Comparison of ENCODE assay signal across 33 cellular contexts in the genomic region with DNA sequence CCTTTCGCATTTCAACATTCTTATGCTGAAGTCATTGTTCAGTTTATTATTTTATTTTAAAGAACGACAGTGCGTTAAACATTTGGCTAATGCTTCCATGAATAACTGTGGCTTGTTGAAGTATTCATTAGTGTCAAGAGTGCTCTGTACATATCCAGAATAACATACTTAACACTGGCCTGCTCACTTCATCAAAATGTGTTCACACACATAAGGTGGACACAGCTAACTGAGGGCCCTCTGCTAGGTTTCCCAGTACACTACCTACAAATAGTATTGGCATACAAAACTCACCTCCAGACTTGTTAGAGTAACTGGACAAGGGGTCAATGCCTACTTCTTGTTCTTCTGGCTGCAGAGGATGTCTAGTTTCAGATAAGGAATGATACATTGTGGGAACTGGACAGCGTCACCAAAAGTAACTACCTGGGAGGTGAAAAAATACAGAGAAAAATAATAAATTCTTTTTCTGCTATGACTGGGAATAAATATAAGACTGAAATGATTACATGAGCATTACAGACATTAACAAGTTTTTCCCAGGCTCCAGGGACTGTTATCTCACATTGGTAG.
"Had no signal": no experiment of that assay in that cellular context is flagged by ENCODE, and none has a peak within 500 bp of the region (broad histone marks: within the 10 kb centered on the region; RNA-seq: fewer than 3 reads in every experiment).

No MANE protein-coding gene starts in this region.

- FAIRE-seq: bronchial epithelial cell, colon had no signal

- H3K9me3 Mint-ChIP-seq: activated CD4-positive, alpha-beta memory T cell treated with anti-CD3 and anti-CD28 coated beads for 36 hours; activated CD4-positive, alpha-beta T cell treated with anti-CD3 and anti-CD28 coated beads, Interleukin-2, amount 10 ng/mL, durations not matched to agents 24 days and 14 days; activated naive CD4-positive, alpha-beta T cell treated with anti-CD3 and anti-CD28 coated beads for 36 hours; activated naive CD4-positive, alpha-beta T cell treated with anti-CD3 and anti-CD28 coated beads, Interleukin-2, amount 50 U/mL, for 24 hours; activated naive CD8-positive, alpha-beta T cell treated with anti-CD3 and anti-CD28 coated beads, Interleukin-2, amount 10 ng/mL, durations not matched to agents 7 days and 5 days; activated T-helper 1 cell treated with anti-CD3 and anti-CD28 coated beads, Interleukin-12 subunit alpha, Interleukin-12 subunit beta, Interleukin-2, Interleukin-4 antibody, amounts not matched to agents 30 ng/mL and 10 ng/mL and 1 ng/mL, durations not matched to agents 14 hours and 24 hours and 36 hours; activated T-helper 2 cell treated with anti-CD3 and anti-CD28 coated beads, Interferon-gamma antibody, Interleukin-2, Interleukin-4, amounts not matched to agents 10 μg/mL and 5 μg/mL and 100 μg/mL, durations not matched to agents 14 hours and 24 hours and 36 hours; effector memory CD8-positive, alpha-beta T cell had no signal

- H3K4me3 Mint-ChIP-seq: activated CD4-positive, alpha-beta memory T cell treated with anti-CD3 and anti-CD28 coated beads for 36 hours; activated CD4-positive, alpha-beta T cell treated with anti-CD3 and anti-CD28 coated beads for 36 hours; activated CD4-positive, alpha-beta T cell treated with anti-CD3 and anti-CD28 coated beads, Interleukin-2, amount 10 ng/mL, durations not matched to agents 24 days and 14 days; activated CD8-positive, alpha-beta memory T cell treated with anti-CD3 and anti-CD28 coated beads, Interleukin-2, amount 10 ng/mL, durations not matched to agents 7 days and 5 days; activated CD8-positive, alpha-beta T cell treated with anti-CD3 and anti-CD28 coated beads, Interleukin-2, amount 10 ng/mL, durations not matched to agents 7 days and 5 days; activated naive CD4-positive, alpha-beta T cell treated with anti-CD3 and anti-CD28 coated beads for 36 hours; activated naive CD4-positive, alpha-beta T cell treated with anti-CD3 and anti-CD28 coated beads, Interleukin-2, amount 50 U/mL, for 24 hours; activated naive CD8-positive, alpha-beta T cell treated with anti-CD3 and anti-CD28 coated beads, Interleukin-2, amount 10 ng/mL, durations not matched to agents 7 days and 5 days; activated T-helper 1 cell treated with anti-CD3 and anti-CD28 coated beads, Interleukin-12 subunit alpha, Interleukin-12 subunit beta, Interleukin-2, Interleukin-4 antibody, amounts not matched to agents 30 ng/mL and 10 ng/mL and 1 ng/mL, durations not matched to agents 14 hours and 24 hours and 36 hours; effector memory CD8-positive, alpha-beta T cell had no signal

- H3K27ac ChIP-seq: brain microvascular endothelial cell, esophagus muscularis mucosa, foreskin keratinocyte, gastrocnemius medialis, heart left ventricle had no signal

- H3K4me3 ChIP-seq: esophagus muscularis mucosa, gastrocnemius medialis, heart left ventricle had no signal

- H3K9me3 ChIP-seq: esophagus muscularis mucosa, gastrocnemius medialis, heart left ventricle had no signal

- H3K36me3 ChIP-seq: brain microvascular endothelial cell, esophagus muscularis mucosa, gastrocnemius medialis, heart left ventricle had no signal

- DNase-seq: activated CD4-positive, alpha-beta memory T cell treated with anti-CD3 and anti-CD28 coated beads for 36 hours; activated CD4-positive, alpha-beta T cell treated with anti-CD3 and anti-CD28 coated beads for 36 hours; activated CD4-positive, alpha-beta T cell treated with anti-CD3 and anti-CD28 coated beads, Interleukin-2, amount 10 ng/mL, durations not matched to agents 24 days and 14 days; activated CD4-positive, CD25-positive, alpha-beta regulatory T cell; activated CD4-positive, CD25-positive, alpha-beta regulatory T cell treated with anti-CD3 and anti-CD28 coated beads, Interleukin-2, amount 50 U/mL, for 72 hours; activated CD8-positive, alpha-beta memory T cell treated with anti-CD3 and anti-CD28 coated beads, Interleukin-2, amount 10 ng/mL, durations not matched to agents 7 days and 5 days; activated CD8-positive, alpha-beta memory T cell treated with anti-CD3 and anti-CD28 coated beads, Interleukin-2, amount 50 U/mL, for 4 hours; activated CD8-positive, alpha-beta T cell treated with anti-CD3 and anti-CD28 coated beads, Interleukin-2, amount 10 ng/mL, durations not matched to agents 7 days and 5 days; activated effector memory CD4-positive, alpha-beta T cell treated with anti-CD3 and anti-CD28 coated beads, Interleukin-2, amount 50 U/mL, for 16 hours; activated naive CD4-positive, alpha-beta T cell treated with anti-CD3 and anti-CD28 coated beads for 36 hours; activated naive CD8-positive, alpha-beta T cell treated with anti-CD3 and anti-CD28 coated beads, Interleukin-2, amount 10 ng/mL, durations not matched to agents 7 days and 5 days; activated T-cell treated with anti-CD3 and anti-CD28 coated beads, Interleukin-2, amount 50 U/mL, for 1 hour; activated T-cell treated with anti-CD3 and anti-CD28 coated beads, Interleukin-2, amount 50 U/mL, for 48 hours; amniotic stem cell; anterior cingulate cortex; brain microvascular endothelial cell; caudate nucleus; cortex of kidney; dermis blood vessel endothelial cell; effector CD4-positive, alpha-beta T cell; effector memory CD8-positive, alpha-beta T cell; erythroblast; foreskin keratinocyte; gastrocnemius medialis; glutamatergic neuron; heart left ventricle; T-helper 2 cell had no signal

- H3K4me1 ChIP-seq: esophagus muscularis mucosa, gastrocnemius medialis, heart left ventricle had no signal

- H3K4me1 Mint-ChIP-seq: activated CD4-positive, alpha-beta T cell treated with anti-CD3 and anti-CD28 coated beads for 36 hours; activated CD4-positive, alpha-beta T cell treated with anti-CD3 and anti-CD28 coated beads, Interleukin-2, amount 10 ng/mL, durations not matched to agents 24 days and 14 days; activated CD8-positive, alpha-beta memory T cell treated with anti-CD3 and anti-CD28 coated beads, Interleukin-2, amount 10 ng/mL, durations not matched to agents 7 days and 5 days; activated naive CD4-positive, alpha-beta T cell treated with anti-CD3 and anti-CD28 coated beads, Interleukin-2, amount 50 U/mL, for 24 hours; activated naive CD8-positive, alpha-beta T cell treated with anti-CD3 and anti-CD28 coated beads, Interleukin-2, amount 10 ng/mL, durations not matched to agents 7 days and 5 days had no signal

- ATAC-seq: activated CD4-positive, alpha-beta T cell treated with anti-CD3 and anti-CD28 coated beads for 36 hours; activated CD8-positive, alpha-beta memory T cell treated with anti-CD3 and anti-CD28 coated beads, Interleukin-2, amount 10 ng/mL, durations not matched to agents 7 days and 5 days; activated CD8-positive, alpha-beta T cell treated with anti-CD3 and anti-CD28 coated beads, Interleukin-2, amount 10 ng/mL, durations not matched to agents 7 days and 5 days; effector memory CD8-positive, alpha-beta T cell; foreskin keratinocyte; gastrocnemius medialis; heart left ventricle had no signal

- H3K27ac Mint-ChIP-seq: activated CD4-positive, alpha-beta memory T cell treated with anti-CD3 and anti-CD28 coated beads for 36 hours; activated CD4-positive, alpha-beta T cell treated with anti-CD3 and anti-CD28 coated beads for 36 hours; activated CD4-positive, alpha-beta T cell treated with anti-CD3 and anti-CD28 coated beads, Interleukin-2, amount 10 ng/mL, durations not matched to agents 24 days and 14 days; activated CD8-positive, alpha-beta memory T cell treated with anti-CD3 and anti-CD28 coated beads, Interleukin-2, amount 10 ng/mL, durations not matched to agents 7 days and 5 days; activated CD8-positive, alpha-beta T cell treated with anti-CD3 and anti-CD28 coated beads, Interleukin-2, amount 10 ng/mL, durations not matched to agents 7 days and 5 days; activated naive CD4-positive, alpha-beta T cell treated with anti-CD3 and anti-CD28 coated beads for 36 hours; activated naive CD4-positive, alpha-beta T cell treated with anti-CD3 and anti-CD28 coated beads, Interleukin-2, amount 50 U/mL, for 24 hours; activated naive CD8-positive, alpha-beta T cell treated with anti-CD3 and anti-CD28 coated beads, Interleukin-2, amount 10 ng/mL, durations not matched to agents 7 days and 5 days; activated T-helper 1 cell treated with anti-CD3 and anti-CD28 coated beads, Interleukin-12 subunit alpha, Interleukin-12 subunit beta, Interleukin-2, Interleukin-4 antibody, amounts not matched to agents 30 ng/mL and 10 ng/mL and 1 ng/mL, durations not matched to agents 14 hours and 24 hours and 36 hours; activated T-helper 2 cell treated with anti-CD3 and anti-CD28 coated beads, Interferon-gamma antibody, Interleukin-2, Interleukin-4, amounts not matched to agents 10 μg/mL and 5 μg/mL and 100 μg/mL, durations not matched to agents 14 hours and 24 hours and 36 hours; effector memory CD8-positive, alpha-beta T cell had no signal

- H3K27me3 ChIP-seq: brain microvascular endothelial cell, esophagus muscularis mucosa, foreskin keratinocyte, gastrocnemius medialis, heart left ventricle had no signal

- H3K27me3 Mint-ChIP-seq: activated CD4-positive, alpha-beta memory T cell treated with anti-CD3 and anti-CD28 coated beads for 36 hours; activated CD4-positive, alpha-beta T cell treated with anti-CD3 and anti-CD28 coated beads for 36 hours; activated CD4-positive, alpha-beta T cell treated with anti-CD3 and anti-CD28 coated beads, Interleukin-2, amount 10 ng/mL, durations not matched to agents 24 days and 14 days; activated CD8-positive, alpha-beta memory T cell treated with anti-CD3 and anti-CD28 coated beads, Interleukin-2, amount 10 ng/mL, durations not matched to agents 7 days and 5 days; activated naive CD4-positive, alpha-beta T cell treated with anti-CD3 and anti-CD28 coated beads, Interleukin-2, amount 50 U/mL, for 24 hours; activated naive CD8-positive, alpha-beta T cell treated with anti-CD3 and anti-CD28 coated beads, Interleukin-2, amount 10 ng/mL, durations not matched to agents 7 days and 5 days; effector memory CD8-positive, alpha-beta T cell had no signal
